10 cellular contexts compared by ENCODE assay signal in the genomic region with DNA sequence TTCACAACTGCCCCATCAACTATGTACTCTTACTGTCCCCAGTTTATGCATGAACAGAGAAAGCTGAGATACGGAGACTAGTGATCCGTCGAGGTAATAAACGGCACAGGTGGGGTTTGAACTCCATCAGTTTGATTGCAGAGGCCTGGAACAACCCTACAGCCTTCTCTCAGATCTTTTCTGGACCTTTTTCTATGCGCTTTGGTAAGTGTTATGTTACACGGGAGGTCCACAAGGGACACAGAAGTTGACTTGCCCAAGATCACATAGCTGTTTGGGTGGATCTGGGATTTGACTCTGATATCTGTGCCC. TPM values are rescaled to one million over a fixed set of nuclear protein-coding genes. Genes with fewer than 3 reads are reported as not detected.
A peak's percentile ranks its signal among the peaks of the same experiment; 100 is the strongest.
DNase-seq lines count a peak whose midpoint lies in the region; ATAC-seq and TF ChIP-seq lines count a peak whose summit lies in the region.
"Had no signal": no experiment of that assay in that cellular context is flagged by ENCODE, and none has a peak within 500 bp of the region (broad histone marks: within the 10 kb centered on the region; RNA-seq: fewer than 3 reads in every experiment).

No MANE protein-coding gene starts in this region.

- TF ChIP-seq CTCF in IMR-90 (conservative IDR thresholded peaks at IDR 0.05; ENCODE audit: low read depth, low read length) (no peak), GM13977 (IDR thresholded peaks at IDR 0.05; ENCODE audit: extremely low read depth, insufficient read depth, missing control alignments) (no peak)

- H3K79me2 ChIP-seq in ACC112 (ENCODE audit: control insufficient read depth, insufficient read depth, low read length, unreplicated experiment) = peaks cover 14% of the 10 kb centered on the region

- H3K18ac ChIP-seq in IMR-90 (ENCODE audit: low read depth, low read length) = peak overlapping the region; percentile 19

- DNase-seq in IMR-90 = no peak
- DNase-seq in caudate nucleus (lab: John Stamatoyannopoulos, UW) = no peak
- no peak for DNase-seq in GM13977 (ENCODE audit: low spot score)
- no peak for DNase-seq in islet precursor cell

- CTCF ChIA-PET in IMR-90 (lab: Yijun Ruan, JAX) = interaction anchor here (0.5 to 1.0 kb wide), 5 partner anchors 9 to 171 kb away, joined by 3 to 5 read pairs (median 3); no protein-coding TSS in a partner anchor

- peak overlapping the region; percentile 82 for H3K4ac ChIP-seq in IMR-90 (ENCODE audit: low read depth, low read length)

- H3K9me3 ChIP-seq in IMR-90 (ENCODE audit: control insufficient read depth, insufficient read depth, low read length) (no peaks in the 10 kb centered on the region), muscle layer of duodenum (ENCODE audit: control insufficient read depth in 1 of 2, low read length in 2 of 2) (no peaks in the 10 kb centered on the region)

- H3K27me3 ChIP-seq in ACC112 (ENCODE audit: insufficient read depth, low read length) (no peaks in the 10 kb centered on the region), IMR-90 (ENCODE audit: control insufficient read depth, insufficient read depth, low read length) (peaks cover 2% of the 10 kb centered on the region; the same call in 1 of the 2 replicates), muscle layer of duodenum (ENCODE audit: low read depth, low read length) (no peaks in the 10 kb centered on the region)

- H3K9ac ChIP-seq in IMR-90 (ENCODE audit: low read depth, low read length) = peak overlapping the region; percentile 75

- peaks cover 15 to 22% of the 10 kb centered on the region in 2 experiments for H3K79me1 ChIP-seq in IMR-90 (ENCODE audit: low read depth in 1 of 2, low read length in 2 of 2)

- peak overlapping the region; percentile 79 for H3K4me3 ChIP-seq in ACC112 (ENCODE audit: low read depth, low read length)
- H3K4me3 ChIP-seq in IMR-90 (ENCODE audit: insufficient read depth, low read depth, low read length) = peak overlapping the region; percentile 25
- peak overlapping the region; percentile 43 to 59 for H3K4me3 ChIP-seq in muscle layer of duodenum (ENCODE audit: low read depth in 1 of 2, low read length in 2 of 2)

- POLR2A ChIA-PET in IMR-90 (lab: Charles Lee; ENCODE audit: unreplicated experiment) = no interaction called here

- peak overlapping the region; percentile 44 for H2BK120ac ChIP-seq in IMR-90 (ENCODE audit: low read depth, low read length)

- H2AFZ ChIP-seq in ACC112 (ENCODE audit: low read length, unreplicated experiment) (peak overlapping the region; percentile 94), IMR-90 (replicated peaks; ENCODE audit: low read length, poor library complexity) (peak overlapping the region; percentile 91)

- H4K8ac ChIP-seq in IMR-90 (ENCODE audit: low read depth in 2 of 2, low read length in 2 of 2) = peak overlapping the region; percentile 64 to 91; a peak in 3 of 4 replicates

- H3K36me3 ChIP-seq in ACC112 (ENCODE audit: insufficient read depth, low read length) (peaks cover 9% of the 10 kb centered on the region; the same call in 1 of the 2 replicates), IMR-90 (ENCODE audit: control insufficient read depth, insufficient read depth, low read length) (peaks cover 21% of the 10 kb centered on the region), muscle layer of duodenum (ENCODE audit: control insufficient read depth in 1 of 2, insufficient read depth in 2 of 2, low read length in 2 of 2) (peaks cover 22% of the 10 kb centered on the region in 2 donors)

- ATAC-seq in IMR-90 (ENCODE audit: low read depth) (no peak), HG03442 (IDR thresholded peaks at IDR 0.05; ENCODE audit: unreplicated experiment) (no peak), HG03108 (IDR thresholded peaks at IDR 0.05; ENCODE audit: unreplicated experiment) (no peak)

- H3K14ac ChIP-seq in IMR-90 (replicated peaks; ENCODE audit: low read depth, low read length) = peak overlapping the region; percentile 79

- no peaks in the 10 kb centered on the region for H4K20me1 ChIP-seq in IMR-90 (ENCODE audit: insufficient read depth, low read length)

- H4K91ac ChIP-seq in IMR-90 (ENCODE audit: insufficient read depth, low read depth, low read length) = peak overlapping the region; percentile 36; the same call in 1 of the 2 replicates

- intact Hi-C loops in IMR-90 (cut with micrococcal nuclease) = loop anchor here (5.0 kb wide), 1 partner anchor 212 kb away; a partner anchor contains a TSS

- TF ChIP-seq POLR2A in IMR-90 (IDR thresholded peaks at IDR 0.05; ENCODE audit: low read depth, low read length) = no peak

- peaks cover 14% of the 10 kb centered on the region for H3K9me1 ChIP-seq in IMR-90 (ENCODE audit: insufficient read depth, low read length)

- no peak for TF ChIP-seq RAD21 in IMR-90 (IDR thresholded peaks at IDR 0.05; ENCODE audit: low read length)

- dilution Hi-C loops in IMR-90 (cut with HindIII; ENCODE audit: low sequenced_read_pairs, unreplicated experiment) = no loop called here

- in situ Hi-C loops in IMR-90 (cut with MboI; ENCODE audit: low sequenced_read_pairs) = no loop called here
- in situ Hi-C loops in GM13977 (cut with MboI; ENCODE audit: low pct_unique_long_range_greater_than_20kb, low sequenced_read_pairs, unreplicated experiment) = no loop called here

- no peak overlapping the region for H3K27ac ChIP-seq in ACC112 (ENCODE audit: low read depth, low read length)
- H3K27ac ChIP-seq in IMR-90 (ENCODE audit: insufficient read depth, low read length) = peak overlapping the region; percentile 13; the same call in 1 of the 2 replicates
- H3K27ac ChIP-seq in caudate nucleus (ENCODE audit: low read depth, low read length) = peak overlapping the region; percentile 49
- peak overlapping the region; percentile 75 for H3K27ac ChIP-seq in muscle layer of duodenum (ENCODE audit: low read length)

- no peak overlapping the region for H2AK5ac ChIP-seq in IMR-90 (ENCODE audit: low read depth, low read length)

- peak overlapping the region; percentile 89 for H2AK9ac ChIP-seq in IMR-90 (replicated peaks; ENCODE audit: low read depth, low read length, poor library complexity)

- no peak overlapping the region; the same call in 2 of the 3 replicates for H2BK15ac ChIP-seq in IMR-90 (ENCODE audit: low read depth, low read length)

- no TSS peak for BruUV-seq in IMR-90 (replicated peaks; lab: Mats Ljungman, UMichigan)

- peaks cover 15% of the 10 kb centered on the region for H3K4me1 ChIP-seq in ACC112 (ENCODE audit: control insufficient read depth, insufficient read depth, low read length, unreplicated experiment)
- H3K4me1 ChIP-seq in IMR-90 (ENCODE audit: control insufficient read depth, insufficient read depth, low read length) = peaks cover 23% of the 10 kb centered on the region
- H3K4me1 ChIP-seq in muscle layer of duodenum (ENCODE audit: control insufficient read depth in 1 of 2, insufficient read depth in 2 of 2, low read length in 2 of 2) = peaks cover 16 to 22% of the 10 kb centered on the region in 2 donors

- H3K23ac ChIP-seq in IMR-90 (ENCODE audit: low read depth, low read length) = peak overlapping the region; percentile 18

- no CpG with 5 or more reads among the region's 6 CpGs for WGBS in IMR-90 (ENCODE audit: extremely low coverage in 2 of 2, insufficient read length in 1 of 2), 2 experiments

- H3K4me2 ChIP-seq in IMR-90 (ENCODE audit: low read depth, low read length) = peak overlapping the region; percentile 73

- H4K5ac ChIP-seq in IMR-90 (ENCODE audit: low read depth, low read length) = peak overlapping the region; percentile 84

- no peak overlapping the region; the same call in 1 of the 2 replicates for H2BK20ac ChIP-seq in IMR-90 (ENCODE audit: low read depth, low read length)

- peak overlapping the region; percentile 32; the same call in 1 of the 2 replicates for H3K56ac ChIP-seq in IMR-90 (ENCODE audit: extremely low read depth, insufficient read depth, low read length)

- H2BK5ac ChIP-seq in IMR-90 (ENCODE audit: low read depth, low read length, poor library complexity, severe bottlenecking) = peak overlapping the region; percentile 7

TF ChIP-seq in IMR-90, 13 proteins besides CTCF, POLR2A, EP300 and RAD21 (continues in another document):
- TF ChIP-seq NFE2L2 (IDR thresholded peaks at IDR 0.05; ENCODE audit: low read depth, low read length) (no peak), FOS (IDR thresholded peaks at IDR 0.05; ENCODE audit: low read depth, low read length) (no peak), CHD1 (IDR thresholded peaks at IDR 0.05; ENCODE audit: low read depth, low read length) (no peak), MXI1 (IDR thresholded peaks at IDR 0.05; ENCODE audit: borderline replicate concordance, low read depth, low read length) (no peak)
- TF ChIP-seq, protein P1, sequence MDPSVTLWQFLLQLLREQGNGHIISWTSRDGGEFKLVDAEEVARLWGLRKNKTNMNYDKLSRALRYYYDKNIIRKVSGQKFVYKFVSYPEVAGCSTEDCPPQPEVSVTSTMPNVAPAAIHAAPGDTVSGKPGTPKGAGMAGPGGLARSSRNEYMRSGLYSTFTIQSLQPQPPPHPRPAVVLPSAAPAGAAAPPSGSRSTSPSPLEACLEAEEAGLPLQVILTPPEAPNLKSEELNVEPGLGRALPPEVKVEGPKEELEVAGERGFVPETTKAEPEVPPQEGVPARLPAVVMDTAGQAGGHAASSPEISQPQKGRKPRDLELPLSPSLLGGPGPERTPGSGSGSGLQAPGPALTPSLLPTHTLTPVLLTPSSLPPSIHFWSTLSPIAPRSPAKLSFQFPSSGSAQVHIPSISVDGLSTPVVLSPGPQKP (IDR thresholded peaks at IDR 0.05; ENCODE audit: borderline replicate concordance, low read depth, low read length) = no peak
- TF ChIP-seq, protein P2, sequence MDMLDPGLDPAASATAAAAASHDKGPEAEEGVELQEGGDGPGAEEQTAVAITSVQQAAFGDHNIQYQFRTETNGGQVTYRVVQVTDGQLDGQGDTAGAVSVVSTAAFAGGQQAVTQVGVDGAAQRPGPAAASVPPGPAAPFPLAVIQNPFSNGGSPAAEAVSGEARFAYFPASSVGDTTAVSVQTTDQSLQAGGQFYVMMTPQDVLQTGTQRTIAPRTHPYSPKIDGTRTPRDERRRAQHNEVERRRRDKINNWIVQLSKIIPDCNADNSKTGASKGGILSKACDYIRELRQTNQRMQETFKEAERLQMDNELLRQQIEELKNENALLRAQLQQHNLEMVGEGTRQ (IDR thresholded peaks at IDR 0.05; ENCODE audit: low read depth, low read length) = no peak

RNA-seq across cellular contexts. Expression of a gene that starts 1.1 kb away (rescaled TPM):
- total RNA-seq in IMR-90 (2012; rRNA removed) = 74.7 and 89.4 TPM in 2 replicates
- polyA plus RNA-seq in IMR-90 (2012; rRNA removed) = 74.2 and 75.1 TPM in 2 replicates
- 40.9 and 81.3 TPM in 2 replicates for polyA plus RNA-seq in IMR-90 (2012; cell fraction: cytosol; rRNA removed)
- 134 and 230 TPM in 2 replicates for polyA plus RNA-seq in IMR-90 (2012; cell fraction: nucleus; rRNA removed; ENCODE audit: low replicate concordance)

RNA-seq across cellular contexts. Expression of a gene that starts 29.4 kb away (rescaled TPM):
- 3.3 and 4.3 TPM in 2 replicates for total RNA-seq in IMR-90 (2012; rRNA removed)
- 4.0 and 4.9 TPM in 2 replicates for polyA plus RNA-seq in IMR-90 (2012; rRNA removed)
- polyA plus RNA-seq in IMR-90 (2012; cell fraction: cytosol; rRNA removed) = 3.4 and 4.1 TPM in 2 replicates
- 3.2 TPM in 2 replicates for polyA plus RNA-seq in IMR-90 (2012; cell fraction: nucleus; rRNA removed; ENCODE audit: low replicate concordance)

RNA-seq across cellular contexts. Expression of a gene that starts 45.8 kb away (rescaled TPM):
- 6.8 and 7.8 TPM in 2 replicates for total RNA-seq in IMR-90 (2012; rRNA removed)
- polyA plus RNA-seq in IMR-90 (2012; rRNA removed) = 81.6 and 109 TPM in 2 replicates
- 37.7 and 53.1 TPM in 2 replicates for polyA plus RNA-seq in IMR-90 (2012; cell fraction: cytosol; rRNA removed)
- polyA plus RNA-seq in IMR-90 (2012; cell fraction: nucleus; rRNA removed; ENCODE audit: low replicate concordance) = 492 and 808 TPM in 2 replicates

RNA-seq across cellular contexts. Expression of a gene that starts 56.3 kb away (rescaled TPM):
- not detected in 2 replicates for total RNA-seq in IMR-90 (2012; rRNA removed)
- polyA plus RNA-seq in IMR-90 (2012; rRNA removed) = not detected in 2 replicates
- not detected in 2 replicates for polyA plus RNA-seq in IMR-90 (2012; cell fraction: cytosol; rRNA removed)
- polyA plus RNA-seq in IMR-90 (2012; cell fraction: nucleus; rRNA removed; ENCODE audit: low replicate concordance) = not detected in 2 replicates
- total RNA-seq: myocyte, RPMI7951 had no signal

Comparison
In these comparisons a context has a peak if more than half of its experiments do, and no peak if none do; other contexts are left out.
1. H3K4me3 ChIP-seq: peak in every context shown above with its lines; median percentile 79 in ACC112; 51 in muscle layer of duodenum; 25 in IMR-90.